ENCODE assay signal across 8 cellular contexts in genomic region chr9:86098793-86099694, GRCh38. TPM values are rescaled to one million over a fixed set of nuclear protein-coding genes. Genes with fewer than 3 reads are reported as not detected.
DNase-seq lines count a peak whose midpoint lies in the region; ATAC-seq and TF ChIP-seq lines count a peak whose summit lies in the region.

Gene GOLM1, minus strand, starts transcription at chr9:86099558. Its CDS starts 20,238 bp downstream, at chr9:86079320.

- POLR2A ChIA-PET in WTC11 (lab: Charles Lee), result interaction anchor here (0.5 to 1.0 kb wide), 2 partner anchors 83 to 157 kb away, joined by 3 read pairs; no protein-coding TSS in a partner anchor

- peaks cover 13% of the 10 kb centered on the region for H3K4me1 ChIP-seq in mesodermal cell (ENCODE audit: control insufficient read depth, insufficient read depth, low read length, poor library complexity, severe bottlenecking)

- peaks cover 3% of the 10 kb centered on the region; the same call in 1 of the 2 replicates for H3K36me3 Mint-ChIP-seq in WTC11

- H3K9me3 Mint-ChIP-seq in WTC11, result no peaks in the 10 kb centered on the region

- H3K4me1 Mint-ChIP-seq in WTC11, result peaks cover 44% of the 10 kb centered on the region

- DNase-seq in activated gamma-delta T cell (lab: John Stamatoyannopoulos, UW) (peak; percentile 15), activated gamma-delta T cell treated with Interleukin-2 at 50 U/mL for 16 hours (no peak), NCI-H1092 treated with DMSO at 0.1 percent for 48 hours (lab: John Stamatoyannopoulos, UW) (peak; percentile 73), WTC11 (ENCODE audit: low spot score) (peak; percentile 55), epithelial cell of esophagus (ENCODE audit: low read depth) (peak; percentile 70)

- H3K4me3 ChIP-seq in epithelial cell of esophagus (ENCODE audit: low read length) (peak within 1 kb of the TSS; percentile 63), mesodermal cell (ENCODE audit: extremely low read depth, insufficient read depth, low read length, poor library complexity, severe bottlenecking) (peak within 1 kb of the TSS; percentile 78)

- peak within 1 kb of the TSS; percentile 60 for H3K27ac ChIP-seq in mesodermal cell (ENCODE audit: low read depth, low read length, severe bottlenecking)
- peak within 1 kb of the TSS; percentile 20 for H3K27ac ChIP-seq in temporal lobe (ENCODE audit: low read depth, low read length)

- CTCF ChIA-PET in WTC11 (lab: Charles Lee), result interaction anchor here (1.2 to 2.4 kb wide), 5 partner anchors 16 to 103 kb away, joined by 5 to 10 read pairs (median 7); no protein-coding TSS in a partner anchor

- TF ChIP-seq CTCF in WTC11 (IDR thresholded peaks at IDR 0.05), result no peak
- no peak for TF ChIP-seq CTCF in epithelial cell of esophagus (IDR thresholded peaks at IDR 0.05; ENCODE audit: insufficient read depth, low read depth, low read length, missing control alignments)

- no peaks in the 10 kb centered on the region for H3K9me3 ChIP-seq in mesodermal cell (ENCODE audit: control insufficient read depth, low read length)

- ATAC-seq in HG02588 (IDR thresholded peaks at IDR 0.05; ENCODE audit: unreplicated experiment) (peak; percentile 67), WTC11 (peak; percentile 80)

- H3K36me3 ChIP-seq in mesodermal cell (ENCODE audit: control insufficient read depth, insufficient read depth, low read length), result no peaks in the 10 kb centered on the region

- H3K27ac Mint-ChIP-seq in WTC11, result no peak within 1 kb of the TSS

- WGBS in mesodermal cell (ENCODE audit: insufficient coverage in 2 of 2), 2 experiments, result 0 to 1% methylated on average over 71 to 101 of the region's 126 CpGs

- H3K27me3 Mint-ChIP-seq in WTC11 (ENCODE audit: low read depth), result peaks cover 30% of the 10 kb centered on the region

- peak within 1 kb of the TSS; percentile 88 for H3K4me3 Mint-ChIP-seq in WTC11

TF ChIP-seq in WTC11, 78 proteins besides CTCF, POLR2A, EP300 and RAD21:
- TF ChIP-seq ATF3 (CRISPR knock-in tag; conservative IDR thresholded peaks at IDR 0.05) (no peak), MAX (CRISPR knock-in tag; IDR thresholded peaks at IDR 0.05) (peak; percentile 47; the same call in 1 of the 2 replicates), ERG (CRISPR knock-in tag; IDR thresholded peaks at IDR 0.05) (no peak), PRDM15 (CRISPR knock-in tag; IDR thresholded peaks at IDR 0.05) (no peak), CBFB (CRISPR knock-in tag; IDR thresholded peaks at IDR 0.05; ENCODE audit: low read depth) (no peak), ZNF416 (CRISPR knock-in tag; IDR thresholded peaks at IDR 0.05) (peak; percentile 61; the same call in 1 of the 2 replicates), RELA (CRISPR knock-in tag; IDR thresholded peaks at IDR 0.05; ENCODE audit: borderline replicate concordance) (no peak), TEAD4 (CRISPR knock-in tag; IDR thresholded peaks at IDR 0.05) (no peak), ZMAT4 (CRISPR knock-in tag; IDR thresholded peaks at IDR 0.05) (no peak), E2F1 (CRISPR knock-in tag; IDR thresholded peaks at IDR 0.05) (no peak), ZBTB43 (CRISPR knock-in tag; IDR thresholded peaks at IDR 0.05) (no peak), USF2 (CRISPR knock-in tag; IDR thresholded peaks at IDR 0.05) (0 out of 2 replicates have a peak, but pooled peaks have one; percentile 22)
TF ChIP-seq in WTC11: peak in this region for 3.

RNA-seq across cellular contexts. Expression of gene GOLM1, which starts in this region (rescaled TPM):
- 75.1 to 81.8 TPM (median 77.3 TPM) in 3 replicates for total RNA-seq in WTC11 (2021)
- 73.4 TPM for polyA plus RNA-seq in mesodermal cell (2013, experiment 1 of 2)
- 79.6 TPM for polyA plus RNA-seq in mesodermal cell (2013, experiment 2 of 2)
- 84.1 TPM for total RNA-seq in temporal lobe
